In the genomic region with DNA sequence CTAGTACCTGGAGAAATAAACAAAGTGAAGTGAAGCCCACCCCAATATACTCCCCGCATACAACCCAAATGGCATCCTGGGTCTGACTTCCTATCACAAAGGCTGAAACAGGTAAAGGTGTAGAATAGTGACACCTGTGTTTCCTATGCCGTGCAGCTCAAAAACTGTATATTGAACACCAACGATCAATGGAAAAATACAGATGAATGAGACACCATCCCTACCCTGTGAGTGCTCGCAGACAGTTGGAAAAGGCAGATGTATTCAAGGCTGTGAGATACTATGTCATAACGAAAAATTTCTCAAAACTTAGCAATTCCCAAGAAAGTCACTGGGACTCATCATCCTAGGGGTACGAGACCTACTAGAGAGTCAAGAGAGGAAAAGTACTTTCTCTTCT, we compare ENCODE assay signal across 31 cellular contexts.
DNase-seq lines count a peak whose midpoint lies in the region; ATAC-seq, FAIRE-seq and TF ChIP-seq lines count a peak whose summit lies in the region.
"Had no signal": no experiment of that assay in that cellular context is flagged by ENCODE, and none has a peak within 500 bp of the region (broad histone marks: within the 10 kb centered on the region; RNA-seq: fewer than 3 reads in every experiment).

No MANE protein-coding gene starts in this region.

- no peaks in the 10 kb centered on the region for H3K79me2 ChIP-seq in GM12878 (ENCODE audit: control insufficient read depth, insufficient read depth, low read length)
- H3K79me2 ChIP-seq: parathyroid adenoma had no signal

- intact Hi-C loops in GM12878 (cut with micrococcal nuclease; ENCODE audit: unreplicated experiment): no loop called here

- no peak for TF ChIP-seq POLR2A in GM12878 (IDR thresholded peaks at IDR 0.05; ENCODE audit: low read depth, low read length)

- SMC1A ChIA-PET in GM12878 (lab: Charles Lee; ENCODE audit: uncharacterized antibody, unreplicated experiment): interaction anchor here (0.8 to 5.6 kb wide), 12 partner anchors 10 to 374 kb away, joined by 3 to 28 read pairs (median 5); no protein-coding TSS in a partner anchor

- RAD21 ChIA-PET in GM12878 (lab: Charles Lee; ENCODE audit: unreplicated experiment): interaction anchor here (0.8 to 2.3 kb wide), 5 partner anchors 9 to 254 kb away, joined by 3 to 12 read pairs (median 5); no protein-coding TSS in a partner anchor

- no peaks in the 10 kb centered on the region for H4K20me1 ChIP-seq in GM12878 (ENCODE audit: control insufficient read depth, insufficient read depth)

- TF ChIP-seq EP300 in GM12878 (IDR thresholded peaks at IDR 0.05; ENCODE audit: borderline replicate concordance in 1 of 2, control insufficient read depth in 1 of 2, low read depth in 2 of 2, low read length in 2 of 2): no peak

- no peaks in the 10 kb centered on the region for H3K9me3 ChIP-seq in GM12878 (replicated peaks; ENCODE audit: control insufficient read depth, insufficient read depth, low read length)
- H3K9me3 ChIP-seq: stomach had no signal

- no peak for TF ChIP-seq RAD21 in GM12878 (IDR thresholded peaks at IDR 0.05; ENCODE audit: insufficient read depth, low read depth, low read length)

- in situ Hi-C loops in GM12878 (cut with MboI): no loop called here

- no peaks in the 10 kb centered on the region; the same call in 1 of the 2 replicates for H3K4me1 ChIP-seq in GM12878 (ENCODE audit: control insufficient read depth, insufficient read depth, low read length)
- H3K4me1 ChIP-seq: heart right ventricle, parathyroid adenoma, stomach, tibial nerve had no signal

- no peaks in the 10 kb centered on the region for H3K9me3 Mint-ChIP-seq in activated T-cell treated with anti-CD3 and anti-CD28 coated beads, Interleukin-2, amount 50 U/mL, for 24 hours
- peaks cover 4% of the 10 kb centered on the region for H3K9me3 Mint-ChIP-seq in stimulated activated naive CD8-positive, alpha-beta T cell treated with anti-CD3 and anti-CD28 coated beads, Interleukin-15, Interleukin-2, amounts not matched to agents 100 ng/mL and 50 ng/mL, for 24 hours
- H3K9me3 Mint-ChIP-seq: CD4-positive, alpha-beta T cell; mesothelial cell of epicardium; T-helper 1 cell treated with Interleukin-12 subunit alpha and Interleukin-12 subunit beta and Interleukin-4 antibody, amounts not matched to agents 30 μg/mL and 1 μg/mL, for 36 hours had no signal

- H3K27me3 ChIP-seq in GM12878 (replicated peaks in 1 of 2; ENCODE audit: control insufficient read depth in 2 of 2, insufficient read depth in 2 of 2, low read length in 1 of 2): no peaks in the 10 kb centered on the region; a peak in 1 of 4 replicates
- H3K27me3 ChIP-seq: brain microvascular endothelial cell, heart right ventricle, stomach had no signal

- H3K27me3 Mint-ChIP-seq in activated T-cell treated with anti-CD3 and anti-CD28 coated beads, Interleukin-2, amount 50 U/mL, for 24 hours: peaks cover 20% of the 10 kb centered on the region
- peaks cover 28% of the 10 kb centered on the region for H3K27me3 Mint-ChIP-seq in stimulated activated naive CD8-positive, alpha-beta T cell treated with anti-CD3 and anti-CD28 coated beads, Interleukin-15, Interleukin-2, amounts not matched to agents 100 ng/mL and 50 ng/mL, for 24 hours

- peak; percentile 10 for ATAC-seq in HG02642 (IDR thresholded peaks at IDR 0.05; ENCODE audit: poor library complexity, unreplicated experiment)
- ATAC-seq in GM12878: peak; percentile 6; the same call in 2 of the 3 replicates
- ATAC-seq in HG03135 (IDR thresholded peaks at IDR 0.05; ENCODE audit: unreplicated experiment): no peak
- ATAC-seq: heart right ventricle, Panc1, SK-N-SH treated with all-trans-retinoic acid at 6 μM for 48 hours had no signal

- peak overlapping the region; percentile 49 for H3K4me3 Mint-ChIP-seq in activated T-cell treated with anti-CD3 and anti-CD28 coated beads, Interleukin-2, amount 50 U/mL, for 24 hours
- peak overlapping the region; percentile 32 for H3K4me3 Mint-ChIP-seq in stimulated activated naive CD8-positive, alpha-beta T cell treated with anti-CD3 and anti-CD28 coated beads, Interleukin-15, Interleukin-2, amounts not matched to agents 100 ng/mL and 50 ng/mL, for 24 hours
- H3K4me3 Mint-ChIP-seq: CD4-positive, alpha-beta T cell; mesothelial cell of epicardium; T-helper 1 cell treated with Interleukin-12 subunit alpha and Interleukin-12 subunit beta and Interleukin-4 antibody, amounts not matched to agents 30 μg/mL and 1 μg/mL, for 36 hours had no signal

- no peak for TF ChIP-seq CTCF in GM12878 (IDR thresholded peaks at IDR 0.05 in 2 of 3, conservative IDR thresholded peaks at IDR 0.05 in 1 of 3; ENCODE audit: control insufficient read depth in 2 of 3, extremely low read depth in 1 of 3, insufficient read depth in 1 of 3, low read depth in 3 of 3, low read length in 3 of 3)

- no peak overlapping the region for H3K4me2 ChIP-seq in GM12878 (ENCODE audit: control insufficient read depth, insufficient read depth)

- peaks cover 29% of the 10 kb centered on the region for H3K4me1 Mint-ChIP-seq in activated T-cell treated with anti-CD3 and anti-CD28 coated beads, Interleukin-2, amount 50 U/mL, for 24 hours (ENCODE audit: low read depth)
- H3K4me1 Mint-ChIP-seq in stimulated activated naive CD8-positive, alpha-beta T cell treated with anti-CD3 and anti-CD28 coated beads, Interleukin-15, Interleukin-2, amounts not matched to agents 100 ng/mL and 50 ng/mL, for 24 hours (ENCODE audit: low read depth): peaks cover 25% of the 10 kb centered on the region
- H3K4me1 Mint-ChIP-seq: mesothelial cell of epicardium had no signal

- no peak for DNase-seq in activated T-cell treated with anti-CD3 and anti-CD28 coated beads, Interleukin-2, amount 50 U/mL, for 24 hours
- no peak for DNase-seq in activated T-cell treated with anti-CD3 and anti-CD28 coated beads for 4 hours
- no peak for DNase-seq in GM12878 (ENCODE audit: low read depth, low spot score)
- no peak for DNase-seq in NCI-H1417 treated with DMSO at 0.1 percent for 48 hours (lab: John Stamatoyannopoulos, UW)
- DNase-seq in stimulated activated CD4-positive, alpha-beta T cell treated with anti-CD3 and anti-CD28 coated beads, Interleukin-15, amount 100 ng/mL, for 24 hours: no peak
- DNase-seq: activated CD4-positive, alpha-beta T cell treated with anti-CD3 and anti-CD28 coated beads, Interleukin-2, amount 50 U/mL, for 1 hour; activated CD8-positive, alpha-beta memory T cell treated with anti-CD3 and anti-CD28 coated beads, Interleukin-2, amount 50 U/mL, for 4 hours; activated gamma-delta T cell treated with Interleukin-2 at 50 U/mL for 16 hours; AML-193; brain microvascular endothelial cell; CD4-positive, alpha-beta T cell; DND-41; GF-D8; heart right ventricle; NCI-H2081; NCI-H526 treated with DMSO at 0.1 percent for 48 hours; retina; Right ventricle myocardium superior; stomach had no signal

- H2AFZ ChIP-seq in GM12878 (ENCODE audit: control insufficient read depth, low read depth, low read length): no peak overlapping the region
- H2AFZ ChIP-seq: parathyroid adenoma had no signal

- H3K36me3 Mint-ChIP-seq in activated T-cell treated with anti-CD3 and anti-CD28 coated beads, Interleukin-2, amount 50 U/mL, for 24 hours (ENCODE audit: low read depth): no peaks in the 10 kb centered on the region
- no peaks in the 10 kb centered on the region for H3K36me3 Mint-ChIP-seq in stimulated activated naive CD8-positive, alpha-beta T cell treated with anti-CD3 and anti-CD28 coated beads, Interleukin-15, Interleukin-2, amounts not matched to agents 100 ng/mL and 50 ng/mL, for 24 hours (ENCODE audit: low read depth)
- H3K36me3 Mint-ChIP-seq: mesothelial cell of epicardium had no signal

- BruUV-seq in GM12878 (replicated peaks; lab: Mats Ljungman, UMichigan): no TSS peak

- peak overlapping the region; percentile 89 for H3K27ac Mint-ChIP-seq in activated T-cell treated with anti-CD3 and anti-CD28 coated beads, Interleukin-2, amount 50 U/mL, for 24 hours
- H3K27ac Mint-ChIP-seq in stimulated activated naive CD8-positive, alpha-beta T cell treated with anti-CD3 and anti-CD28 coated beads, Interleukin-15, Interleukin-2, amounts not matched to agents 100 ng/mL and 50 ng/mL, for 24 hours: peak overlapping the region; percentile 87
- H3K27ac Mint-ChIP-seq: CD4-positive, alpha-beta T cell; mesothelial cell of epicardium; T-helper 1 cell treated with Interleukin-12 subunit alpha and Interleukin-12 subunit beta and Interleukin-4 antibody, amounts not matched to agents 30 μg/mL and 1 μg/mL, for 36 hours had no signal

- FAIRE-seq in GM12878 (lab: Jason Lieb, UNC): no peak
- FAIRE-seq: D721Med, frontal cortex, HepG2 had no signal

- CTCF ChIA-PET in GM12878 (lab: Yijun Ruan, JAX): interaction anchor here (0.7 to 2.1 kb wide), 6 partner anchors 9 to 364 kb away, joined by 3 to 6 read pairs (median 4); no protein-coding TSS in a partner anchor

- no peak overlapping the region for H3K9ac ChIP-seq in GM12878 (ENCODE audit: control insufficient read depth, insufficient read depth, low read length)
- H3K9ac ChIP-seq: parathyroid adenoma had no signal

- WGBS in GM12878 (ENCODE audit: insufficient coverage, insufficient replicate concordance, low lambda C conversion rate, missing lambda C conversion rate): 40% methylated on average over 6 of the region's 6 CpGs

- no peak overlapping the region for H3K27ac ChIP-seq in GM12878 (ENCODE audit: control insufficient read depth, insufficient read depth)
- H3K27ac ChIP-seq: brain microvascular endothelial cell, heart right ventricle, parathyroid adenoma, stomach had no signal

- H3K36me3 ChIP-seq in GM12878 (ENCODE audit: control insufficient read depth in 2 of 2, insufficient read depth in 2 of 2, low read length in 1 of 2): no peaks in the 10 kb centered on the region
- H3K36me3 ChIP-seq: brain microvascular endothelial cell, heart right ventricle, stomach, tibial nerve had no signal

- no peak overlapping the region for H3K4me3 ChIP-seq in GM12878
- H3K4me3 ChIP-seq: heart right ventricle, stomach, tibial nerve had no signal

- POLR2A ChIA-PET in GM12878 (lab: Charles Lee): interaction anchor here (0.6 to 1.1 kb wide), 2 partner anchors 10 to 288 kb away, joined by 3 to 4 read pairs; no protein-coding TSS in a partner anchor

TF ChIP-seq in GM12878, 131 proteins besides CTCF, POLR2A, EP300 and RAD21:
- TF ChIP-seq MYC (IDR thresholded peaks at IDR 0.05; ENCODE audit: insufficient read depth, insufficient read length, insufficient replicate concordance, low read length, severe bottlenecking): no peak
- peak; percentile 66; the same call in 1 of the 2 replicates for TF ChIP-seq SMARCA5 (IDR thresholded peaks at IDR 0.05)
